Comparison of ENCODE assay signal across 1 cellular context in the genomic region with DNA sequence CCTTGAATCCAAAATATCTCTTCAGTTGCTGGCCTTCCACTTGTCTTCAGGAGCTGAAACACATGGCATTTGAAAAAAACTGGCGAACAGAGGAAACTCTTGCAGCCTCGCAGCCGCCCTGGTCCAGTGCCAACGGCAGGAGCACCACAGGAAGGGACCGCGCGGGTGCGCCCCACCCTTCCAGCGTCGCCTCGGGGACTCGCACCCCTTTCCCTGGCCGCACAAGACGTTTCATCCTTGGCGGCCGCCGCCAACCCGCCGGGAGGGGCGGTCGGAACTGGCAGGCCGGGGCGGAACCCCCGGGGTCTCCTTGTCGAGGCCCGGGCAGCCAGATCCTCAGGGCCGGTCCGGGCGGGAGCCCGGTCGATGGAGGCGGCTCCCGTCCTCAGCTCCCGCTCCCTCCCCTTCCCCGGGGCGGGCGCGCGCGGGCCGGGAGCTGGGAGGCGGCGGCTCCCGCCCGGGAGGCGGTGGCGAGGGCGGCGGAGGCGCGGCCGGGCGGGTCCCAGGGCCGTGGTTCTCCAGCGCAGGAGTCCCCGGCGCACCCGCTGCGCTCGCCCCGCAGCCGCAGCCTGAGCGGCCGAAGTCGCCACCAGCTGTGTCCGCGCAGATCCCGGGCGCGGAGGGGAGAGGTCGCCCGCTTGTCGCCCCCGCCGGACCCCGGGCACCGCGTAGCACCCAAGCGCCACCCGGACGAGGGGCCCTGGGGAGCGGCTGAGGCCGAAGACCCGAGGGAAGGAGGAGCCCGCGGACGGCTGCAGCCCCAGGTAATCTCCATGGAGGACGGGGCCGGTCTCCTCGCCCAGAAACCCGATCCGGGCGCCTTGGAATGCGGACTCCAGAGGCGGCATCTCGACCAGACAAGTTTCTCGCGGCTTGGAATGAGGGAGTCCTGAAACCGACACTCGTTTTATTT.
TF ChIP-seq lines count a peak whose summit lies in the region.

No MANE protein-coding gene starts in this region.

TF ChIP-seq in IMR-90, 13 proteins besides CTCF, POLR2A, EP300 and RAD21 (continued from another document):
- TF ChIP-seq, protein P1, sequence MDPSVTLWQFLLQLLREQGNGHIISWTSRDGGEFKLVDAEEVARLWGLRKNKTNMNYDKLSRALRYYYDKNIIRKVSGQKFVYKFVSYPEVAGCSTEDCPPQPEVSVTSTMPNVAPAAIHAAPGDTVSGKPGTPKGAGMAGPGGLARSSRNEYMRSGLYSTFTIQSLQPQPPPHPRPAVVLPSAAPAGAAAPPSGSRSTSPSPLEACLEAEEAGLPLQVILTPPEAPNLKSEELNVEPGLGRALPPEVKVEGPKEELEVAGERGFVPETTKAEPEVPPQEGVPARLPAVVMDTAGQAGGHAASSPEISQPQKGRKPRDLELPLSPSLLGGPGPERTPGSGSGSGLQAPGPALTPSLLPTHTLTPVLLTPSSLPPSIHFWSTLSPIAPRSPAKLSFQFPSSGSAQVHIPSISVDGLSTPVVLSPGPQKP (IDR thresholded peaks at IDR 0.05; ENCODE audit: borderline replicate concordance, low read depth, low read length): no peak
- TF ChIP-seq BHLHE40 (IDR thresholded peaks at IDR 0.05; ENCODE audit: low read depth, low read length) (no peak), MAFK (IDR thresholded peaks at IDR 0.05; ENCODE audit: low read depth, low read length) (no peak)
